ENCODE assay signal across 23 cellular contexts in the genomic region with DNA sequence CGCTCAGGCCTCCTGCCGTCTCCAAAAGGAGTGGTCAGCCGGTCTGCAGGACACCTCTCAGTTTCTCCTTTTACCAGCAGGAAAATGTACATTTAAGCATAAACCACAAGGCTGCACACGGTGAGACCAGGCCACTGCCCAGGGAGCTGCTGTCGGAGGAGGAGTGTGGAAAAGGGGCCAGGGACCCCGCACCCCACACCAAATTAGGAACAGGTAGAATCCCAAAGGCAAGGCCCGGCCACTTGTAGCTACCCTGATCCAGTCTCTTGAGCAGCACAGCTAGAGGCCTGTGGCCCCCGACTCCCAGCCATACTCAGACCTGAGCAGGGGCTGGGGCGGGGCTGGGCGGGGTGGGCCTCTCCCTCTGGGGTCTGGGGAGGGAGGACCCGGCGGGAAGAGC.
DNase-seq lines count a peak whose midpoint lies in the region; ATAC-seq and TF ChIP-seq lines count a peak whose summit lies in the region.
"Had no signal": no experiment of that assay in that cellular context is flagged by ENCODE, and none has a peak within 500 bp of the region (broad histone marks: within the 10 kb centered on the region; RNA-seq: fewer than 3 reads in every experiment).

No MANE protein-coding gene starts in this region.

- no peaks in the 10 kb centered on the region for H3K27me3 ChIP-seq in CD8-positive, alpha-beta memory T cell (ENCODE audit: insufficient read depth, low read length, poor library complexity, severe bottlenecking)
- no peaks in the 10 kb centered on the region for H3K27me3 ChIP-seq in Peyer's patch
- H3K27me3 ChIP-seq: breast epithelium, foreskin keratinocyte had no signal

- CTCF ChIA-PET in CD8-positive, alpha-beta memory T cell (lab: Charles Lee) = interaction anchor here (20.4 kb wide), 1 partner anchor 101 kb away, joined by 280 read pairs; no protein-coding TSS in a partner anchor

- ATAC-seq in naive thymus-derived CD8-positive, alpha-beta T cell = no peak
- no peak for ATAC-seq in Right ventricle myocardium superior (ENCODE audit: poor library complexity)
- ATAC-seq: foreskin keratinocyte, WTC11 had no signal

- peaks cover 38% of the 10 kb centered on the region for H3K4me1 Mint-ChIP-seq in T-helper 2 cell treated with Interferon-gamma antibody and Interleukin-4, amounts not matched to agents 5 μg/mL and 100 μg/mL, for 36 hours (ENCODE audit: low read depth)
- peaks cover 44 to 73% (median 59%) of the 10 kb centered on the region in 3 donors for H3K4me1 Mint-ChIP-seq in CD8-positive, alpha-beta memory T cell
- H3K4me1 Mint-ChIP-seq in activated T-helper 2 cell treated with anti-CD3 and anti-CD28 coated beads, Interferon-gamma antibody, Interleukin-2, Interleukin-4, amounts not matched to agents 10 μg/mL and 5 μg/mL and 100 μg/mL, durations not matched to agents 14 hours and 24 hours and 36 hours (ENCODE audit: low read depth) = peaks cover 41% of the 10 kb centered on the region
- peaks cover 40 to 85% (median 81%) of the 10 kb centered on the region in 4 donors for H3K4me1 Mint-ChIP-seq in naive thymus-derived CD8-positive, alpha-beta T cell

- H3K4me3 Mint-ChIP-seq in T-helper 2 cell treated with Interferon-gamma antibody and Interleukin-4, amounts not matched to agents 5 μg/mL and 100 μg/mL, for 36 hours = peak overlapping the region; percentile 83
- H3K4me3 Mint-ChIP-seq in CD8-positive, alpha-beta memory T cell = peak overlapping the region in 3 of 7 donors; percentile 46 to 76 (median 70)
- H3K4me3 Mint-ChIP-seq in activated T-helper 2 cell treated with anti-CD3 and anti-CD28 coated beads, Interferon-gamma antibody, Interleukin-2, Interleukin-4, amounts not matched to agents 10 μg/mL and 5 μg/mL and 100 μg/mL, durations not matched to agents 14 hours and 24 hours and 36 hours (ENCODE audit: low read depth) = no peak overlapping the region
- H3K4me3 Mint-ChIP-seq in naive thymus-derived CD8-positive, alpha-beta T cell = peak overlapping the region in 8 of 10 donors; percentile 64 to 90 (median 82)
- H3K4me3 Mint-ChIP-seq: B cell; dendritic cell treated with granulocyte-macrophage colony-stimulating factor and Interleukin-4, amounts not matched to agents 40 ng/mL and 50 ng/mL, for 4 days; nephron progenitor cell; WTC11 had no signal

- peak overlapping the region; percentile 38 for H3K4me3 ChIP-seq in CD8-positive, alpha-beta memory T cell (ENCODE audit: low read length)
- no peak overlapping the region for H3K4me3 ChIP-seq in Peyer's patch
- H3K4me3 ChIP-seq: breast epithelium had no signal

- no peaks in the 10 kb centered on the region for H3K9me3 Mint-ChIP-seq in T-helper 2 cell treated with Interferon-gamma antibody and Interleukin-4, amounts not matched to agents 5 μg/mL and 100 μg/mL, for 36 hours
- H3K9me3 Mint-ChIP-seq in CD8-positive, alpha-beta memory T cell = peaks cover 0 to 2% (median 0%) of the 10 kb centered on the region in 5 donors
- no peaks in the 10 kb centered on the region for H3K9me3 Mint-ChIP-seq in activated T-helper 2 cell treated with anti-CD3 and anti-CD28 coated beads, Interferon-gamma antibody, Interleukin-2, Interleukin-4, amounts not matched to agents 10 μg/mL and 5 μg/mL and 100 μg/mL, durations not matched to agents 14 hours and 24 hours and 36 hours
- H3K9me3 Mint-ChIP-seq in naive thymus-derived CD8-positive, alpha-beta T cell = no peaks in the 10 kb centered on the region
- H3K9me3 Mint-ChIP-seq: dendritic cell treated with granulocyte-macrophage colony-stimulating factor and Interleukin-4, amounts not matched to agents 40 ng/mL and 50 ng/mL, for 4 days had no signal

- peak overlapping the region; percentile 93 for H3K27ac Mint-ChIP-seq in T-helper 2 cell treated with Interferon-gamma antibody and Interleukin-4, amounts not matched to agents 5 μg/mL and 100 μg/mL, for 36 hours
- peak overlapping the region in 7 of 8 donors; percentile 87 to 96 (median 92) for H3K27ac Mint-ChIP-seq in CD8-positive, alpha-beta memory T cell
- peak overlapping the region; percentile 94 for H3K27ac Mint-ChIP-seq in activated T-helper 2 cell treated with anti-CD3 and anti-CD28 coated beads, Interferon-gamma antibody, Interleukin-2, Interleukin-4, amounts not matched to agents 10 μg/mL and 5 μg/mL and 100 μg/mL, durations not matched to agents 14 hours and 24 hours and 36 hours
- H3K27ac Mint-ChIP-seq in naive thymus-derived CD8-positive, alpha-beta T cell = peak overlapping the region; percentile 95 to 98 (median 96)
- H3K27ac Mint-ChIP-seq: progenitor cell of endocrine pancreas had no signal

- no peaks in the 10 kb centered on the region for H3K27me3 Mint-ChIP-seq in T-helper 2 cell treated with Interferon-gamma antibody and Interleukin-4, amounts not matched to agents 5 μg/mL and 100 μg/mL, for 36 hours (ENCODE audit: low read depth)
- H3K27me3 Mint-ChIP-seq in CD8-positive, alpha-beta memory T cell = peaks cover 0 to 10% of the 10 kb centered on the region in 2 donors
- H3K27me3 Mint-ChIP-seq in activated T-helper 2 cell treated with anti-CD3 and anti-CD28 coated beads, Interferon-gamma antibody, Interleukin-2, Interleukin-4, amounts not matched to agents 10 μg/mL and 5 μg/mL and 100 μg/mL, durations not matched to agents 14 hours and 24 hours and 36 hours (ENCODE audit: low read depth) = no peaks in the 10 kb centered on the region
- H3K27me3 Mint-ChIP-seq in naive thymus-derived CD8-positive, alpha-beta T cell = no peaks in the 10 kb centered on the region
- H3K27me3 Mint-ChIP-seq: B cell; dendritic cell treated with granulocyte-macrophage colony-stimulating factor and Interleukin-4, amounts not matched to agents 40 ng/mL and 50 ng/mL, for 4 days; progenitor cell of endocrine pancreas had no signal

- no peaks in the 10 kb centered on the region for H3K9me3 ChIP-seq in CD8-positive, alpha-beta memory T cell (ENCODE audit: low read length)
- no peaks in the 10 kb centered on the region for H3K9me3 ChIP-seq in Peyer's patch
- H3K9me3 ChIP-seq: breast epithelium had no signal

- no peak for TF ChIP-seq POLR2A in Peyer's patch (IDR thresholded peaks at IDR 0.05)

- intact Hi-C loops in activated T-helper 2 cell treated with anti-CD3 and anti-CD28 coated beads, Interferon-gamma antibody, Interleukin-2, Interleukin-4, amounts not matched to agents 10 μg/mL and 5 μg/mL and 100 μg/mL, durations not matched to agents 14 hours and 24 hours and 36 hours (cut with micrococcal nuclease) = loop anchor here (2.0 to 10.0 kb wide), 5 partner anchors 42 to 135 kb away; partner anchors contain the start of genes CLSTN1 and PIK3CD
- intact Hi-C loops in Right ventricle myocardium superior (cut with DNase I) = no loop called here

- peaks cover 49% of the 10 kb centered on the region for H3K36me3 ChIP-seq in CD8-positive, alpha-beta memory T cell (ENCODE audit: insufficient read depth, low read length)
- H3K36me3 ChIP-seq in Peyer's patch = peaks cover 0 to 84% (median 5%) of the 10 kb centered on the region in 3 donors

- DNase-seq in T-helper 2 cell treated with Interferon-gamma antibody and Interleukin-4, amounts not matched to agents 5 μg/mL and 100 μg/mL, for 36 hours (ENCODE audit: low spot score) = no peak
- DNase-seq in T-helper 2 cell = no peak
- DNase-seq in CD8-positive, alpha-beta memory T cell = no peak
- DNase-seq in activated T-helper 2 cell treated with anti-CD3 and anti-CD28 coated beads, Interferon-gamma antibody, Interleukin-2, Interleukin-4, amounts not matched to agents 10 μg/mL and 5 μg/mL and 100 μg/mL, durations not matched to agents 14 hours and 24 hours and 36 hours (ENCODE audit: low spot score) = no peak
- DNase-seq in naive thymus-derived CD8-positive, alpha-beta T cell = no peak
- DNase-seq in UCSD-AML1 (lab: John Stamatoyannopoulos, UW; ENCODE audit: unreplicated experiment) = no peak
- no peak for DNase-seq in Peyer's patch
- DNase-seq in Right ventricle myocardium superior = no peak
- DNase-seq: 8988T, foreskin keratinocyte, HCEC 1CT, hippocampal formation, islet precursor cell, NCI-H2171 treated with DMSO at 0.1 percent for 48 hours, NCI-H526 treated with DMSO at 0.1 percent for 48 hours, nephron progenitor cell, SHP77 had no signal

- POLR2A ChIA-PET in CD8-positive, alpha-beta memory T cell (lab: Charles Lee) = interaction anchor here (1.2 kb wide), 1 partner anchor 13 kb away, joined by 5 read pairs; no protein-coding TSS in a partner anchor
- POLR2A ChIA-PET in naive thymus-derived CD8-positive, alpha-beta T cell (lab: Charles Lee) = interaction anchor here (0.6 to 38.5 kb wide), 10 partner anchors 8 to 102 kb away, joined by 3 to 1258 read pairs (median 3); partner anchors contain the start of gene PIK3CD

- no peak overlapping the region for H3K27ac ChIP-seq in CD8-positive, alpha-beta memory T cell (ENCODE audit: low read depth, low read length)
- peak overlapping the region in 1 of 4 donors; percentile 11 for H3K27ac ChIP-seq in Peyer's patch
- H3K27ac ChIP-seq: breast epithelium, epithelial cell of prostate, foreskin keratinocyte had no signal

- peaks cover 72% of the 10 kb centered on the region for H3K36me3 Mint-ChIP-seq in T-helper 2 cell treated with Interferon-gamma antibody and Interleukin-4, amounts not matched to agents 5 μg/mL and 100 μg/mL, for 36 hours (ENCODE audit: low read depth)
- peaks cover 15 to 88% (median 22%) of the 10 kb centered on the region in 3 donors for H3K36me3 Mint-ChIP-seq in CD8-positive, alpha-beta memory T cell
- peaks cover 80% of the 10 kb centered on the region for H3K36me3 Mint-ChIP-seq in activated T-helper 2 cell treated with anti-CD3 and anti-CD28 coated beads, Interferon-gamma antibody, Interleukin-2, Interleukin-4, amounts not matched to agents 10 μg/mL and 5 μg/mL and 100 μg/mL, durations not matched to agents 14 hours and 24 hours and 36 hours (ENCODE audit: low read depth)
- H3K36me3 Mint-ChIP-seq in naive thymus-derived CD8-positive, alpha-beta T cell = peaks cover 0 to 86% (median 46%) of the 10 kb centered on the region in 3 donors

- no peak for TF ChIP-seq CTCF in Peyer's patch (IDR thresholded peaks at IDR 0.05)

- peaks cover 72% of the 10 kb centered on the region for H3K4me1 ChIP-seq in CD8-positive, alpha-beta memory T cell (ENCODE audit: insufficient read depth, low read length)
- H3K4me1 ChIP-seq in Peyer's patch = peaks cover 0 to 8% (median 0%) of the 10 kb centered on the region in 4 donors
- H3K4me1 ChIP-seq: breast epithelium, foreskin keratinocyte had no signal
